ENCODE assay signal across 8 cellular contexts in genomic region chr9:72363226-72363625, GRCh38. TPM values are rescaled to one million over a fixed set of nuclear protein-coding genes. Genes with fewer than 3 reads are reported as not detected.
DNase-seq lines count a peak whose midpoint lies in the region; ATAC-seq, FAIRE-seq and TF ChIP-seq lines count a peak whose summit lies in the region.

No MANE protein-coding gene starts in this region.

- TF ChIP-seq CTCF in GM06990 (IDR thresholded peaks at IDR 0.05; ENCODE audit: insufficient read depth, low read length, poor library complexity, severe bottlenecking) (no peak), epithelial cell of proximal tubule (conservative IDR thresholded peaks at IDR 0.05; ENCODE audit: low read depth, low read length) (no peak), pancreas (IDR thresholded peaks at IDR 0.05) (no peak)

- no peaks in the 10 kb centered on the region for H3K9me3 ChIP-seq in pancreas

- H3K27me3 ChIP-seq in GM06990 (replicated peaks; ENCODE audit: control insufficient read depth, insufficient read depth, low read length), result no peaks in the 10 kb centered on the region
- H3K27me3 ChIP-seq in pancreas, result no peaks in the 10 kb centered on the region

- FAIRE-seq in pancreas (lab: Jason Lieb, UNC), result no peak

- H3K27ac ChIP-seq in pancreas, result peak overlapping the region; percentile 99

- WGBS in pancreas, 2 donors, result 1% methylated on average over 2 of the region's 2 CpGs

- H3K36me3 ChIP-seq in GM06990 (ENCODE audit: control insufficient read depth, insufficient read depth, low read length) (peaks cover 3% of the 10 kb centered on the region), pancreas (peaks cover 0 to 23% (median 0%) of the 10 kb centered on the region in 3 donors)

- peak; percentile 8 for DNase-seq in GM06990 (ENCODE audit: extremely low read depth, insufficient read length)
- peak; percentile 39 for DNase-seq in OCI-M1 (lab: John Stamatoyannopoulos, UW)
- no peak for DNase-seq in epithelial cell of proximal tubule (ENCODE audit: low read depth)
- DNase-seq in pancreas, result no peak
- DNase-seq in NCI-H1436 (lab: John Stamatoyannopoulos, UW), result no peak
- no peak for DNase-seq in middle frontal gyrus (ENCODE audit: extremely low spot score, low spot score)
- no peak for DNase-seq in EL

- H3K4me3 ChIP-seq in GM06990 (replicated peaks; ENCODE audit: low read depth, low read length), result peak overlapping the region; percentile 73
- peak overlapping the region; percentile 93 for H3K4me3 ChIP-seq in epithelial cell of proximal tubule (ENCODE audit: low read depth, low read length)
- peak overlapping the region; percentile 59 to 99 (median 78) for H3K4me3 ChIP-seq in pancreas

- peaks cover 18 to 35% (median 32%) of the 10 kb centered on the region in 3 donors for H3K4me1 ChIP-seq in pancreas

- intact Hi-C loops in pancreas (cut with DNase I), result no loop called here

- ATAC-seq in pancreas (no peak), GM19324 (IDR thresholded peaks at IDR 0.05; ENCODE audit: low FRiP score, unreplicated experiment) (no peak)

RNA-seq across cellular contexts. Expression of gene ZFAND5, which starts 1.8 kb away (rescaled TPM):
- total RNA-seq in epithelial cell of proximal tubule (78.6 and 105 TPM in 2 replicates), pancreas (10 to 100 TPM; 47.8 to 98.6 (median 70.8) TPM)
- polyA plus RNA-seq in pancreas, result 10 to 100 TPM; 55.6 to 84.7 TPM

Comparison
In these comparisons a context has a peak if more than half of its experiments do, and no peak if none do; other contexts are left out.
1. DNase-seq: peak in GM06990 (single experiment) and OCI-M1 (single experiment); none in epithelial cell of proximal tubule (single experiment), pancreas (0 of 6), NCI-H1436 (single experiment), middle frontal gyrus (single experiment) and EL (single experiment).
2. Peak in every context shown above with its lines, with median percentiles within 50 percentile points of each other: H3K4me3 ChIP-seq.